13 cellular contexts compared by ENCODE assay signal in the genomic region with DNA sequence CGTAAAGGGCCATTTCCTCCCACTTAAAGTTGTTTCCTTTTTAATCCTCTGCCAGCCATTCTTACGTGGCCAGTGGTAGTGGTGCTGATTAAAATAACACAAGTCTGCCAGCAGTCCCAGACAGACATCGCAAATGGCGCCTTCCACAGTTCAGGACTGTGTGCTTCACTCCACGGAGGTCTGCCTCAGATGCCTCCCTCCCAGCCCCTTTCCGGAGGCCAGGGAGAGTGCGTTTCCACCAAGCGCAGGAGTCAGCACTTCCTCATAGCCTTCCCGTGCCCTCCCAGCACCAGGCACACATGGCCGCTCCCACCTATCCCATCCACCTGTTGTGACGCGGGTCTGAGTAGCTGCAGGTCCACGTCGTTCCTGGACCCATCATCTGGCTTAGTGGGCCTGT.
DNase-seq lines count a peak whose midpoint lies in the region; ATAC-seq and TF ChIP-seq lines count a peak whose summit lies in the region.
"Had no signal": no experiment of that assay in that cellular context is flagged by ENCODE, and none has a peak within 500 bp of the region (broad histone marks: within the 10 kb centered on the region; RNA-seq: fewer than 3 reads in every experiment).

No MANE protein-coding gene starts in this region.

- no peaks in the 10 kb centered on the region for H3K9me3 ChIP-seq in Peyer's patch

- no peak overlapping the region for H3K4me3 ChIP-seq in Peyer's patch

- peaks cover 0 to 2% of the 10 kb centered on the region in 2 donors for H3K9me3 Mint-ChIP-seq in activated T-cell treated with anti-CD3 and anti-CD28 coated beads, Interleukin-2, amount 50 U/mL, for 72 hours
- peaks cover 2% of the 10 kb centered on the region for H3K9me3 Mint-ChIP-seq in activated CD8-positive, alpha-beta T cell treated with anti-CD3 and anti-CD28 coated beads for 36 hours
- H3K9me3 Mint-ChIP-seq in stimulated activated naive CD8-positive, alpha-beta T cell treated with anti-CD3 and anti-CD28 coated beads, Interleukin-15, amount 100 ng/mL, for 72 hours = peaks cover 0 to 7% of the 10 kb centered on the region in 2 donors

- intact Hi-C loops in activated CD8-positive, alpha-beta T cell treated with anti-CD3 and anti-CD28 coated beads for 36 hours (cut with micrococcal nuclease) = no loop called here

- H3K27ac ChIP-seq in Peyer's patch = no peak overlapping the region
- H3K27ac ChIP-seq: VCaP had no signal

- peaks cover 0 to 8% (median 0%) of the 10 kb centered on the region in 4 donors for H3K4me1 ChIP-seq in Peyer's patch

- TF ChIP-seq CTCF in activated CD8-positive, alpha-beta T cell treated with anti-CD3 and anti-CD28 coated beads for 36 hours (IDR thresholded peaks at IDR 0.05) = no peak
- no peak for TF ChIP-seq CTCF in Peyer's patch (IDR thresholded peaks at IDR 0.05)

- H3K36me3 Mint-ChIP-seq in activated T-cell treated with anti-CD3 and anti-CD28 coated beads, Interleukin-2, amount 50 U/mL, for 72 hours (ENCODE audit: insufficient read depth in 2 of 2) = peaks cover 0 to 12% of the 10 kb centered on the region in 2 donors
- H3K36me3 Mint-ChIP-seq in activated CD8-positive, alpha-beta T cell treated with anti-CD3 and anti-CD28 coated beads for 36 hours (ENCODE audit: low read depth) = peaks cover 32% of the 10 kb centered on the region

- CTCF ChIA-PET in activated CD8-positive, alpha-beta T cell treated with anti-CD3 and anti-CD28 coated beads for 36 hours (lab: Charles Lee) = interaction anchor here (0.7 to 1.7 kb wide), 2 partner anchors 10 to 39 kb away, joined by 3 read pairs; no protein-coding TSS in a partner anchor

- no peaks in the 10 kb centered on the region for H3K27me3 Mint-ChIP-seq in activated T-cell treated with anti-CD3 and anti-CD28 coated beads, Interleukin-2, amount 50 U/mL, for 72 hours (ENCODE audit: low read depth)
- no peaks in the 10 kb centered on the region for H3K27me3 Mint-ChIP-seq in activated CD8-positive, alpha-beta T cell treated with anti-CD3 and anti-CD28 coated beads for 36 hours
- no peaks in the 10 kb centered on the region for H3K27me3 Mint-ChIP-seq in stimulated activated naive CD8-positive, alpha-beta T cell treated with anti-CD3 and anti-CD28 coated beads, Interleukin-15, amount 100 ng/mL, for 72 hours

- peaks cover 54% of the 10 kb centered on the region for H3K4me1 Mint-ChIP-seq in activated T-cell treated with anti-CD3 and anti-CD28 coated beads, Interleukin-2, amount 50 U/mL, for 72 hours (ENCODE audit: low read depth)
- peaks cover 56% of the 10 kb centered on the region for H3K4me1 Mint-ChIP-seq in activated CD8-positive, alpha-beta T cell treated with anti-CD3 and anti-CD28 coated beads for 36 hours (ENCODE audit: low read depth)
- peaks cover 76% of the 10 kb centered on the region for H3K4me1 Mint-ChIP-seq in stimulated activated naive CD8-positive, alpha-beta T cell treated with anti-CD3 and anti-CD28 coated beads, Interleukin-15, amount 100 ng/mL, for 72 hours

- ATAC-seq in activated T-cell treated with anti-CD3 and anti-CD28 coated beads, Interleukin-2, amount 50 U/mL, for 72 hours (replicated peaks in 1 of 2) = peak; percentile 63 to 68
- ATAC-seq in activated CD8-positive, alpha-beta T cell treated with anti-CD3 and anti-CD28 coated beads for 36 hours = peak; percentile 52
- ATAC-seq in stimulated activated naive CD8-positive, alpha-beta T cell treated with anti-CD3 and anti-CD28 coated beads, Interleukin-15, amount 100 ng/mL, for 72 hours = peak; percentile 58
- ATAC-seq: HCT116 had no signal

- POLR2A ChIA-PET in activated CD8-positive, alpha-beta T cell treated with anti-CD3 and anti-CD28 coated beads for 36 hours (lab: Charles Lee) = interaction anchor here (1.0 to 1.1 kb wide), 2 partner anchors 30 to 127 kb away, joined by 3 read pairs; no protein-coding TSS in a partner anchor

- peak overlapping the region; percentile 76 for H3K27ac Mint-ChIP-seq in activated T-cell treated with anti-CD3 and anti-CD28 coated beads, Interleukin-2, amount 50 U/mL, for 72 hours
- peak overlapping the region; percentile 83 for H3K27ac Mint-ChIP-seq in activated CD8-positive, alpha-beta T cell treated with anti-CD3 and anti-CD28 coated beads for 36 hours
- peak overlapping the region; percentile 62 to 93 for H3K27ac Mint-ChIP-seq in stimulated activated naive CD8-positive, alpha-beta T cell treated with anti-CD3 and anti-CD28 coated beads, Interleukin-15, amount 100 ng/mL, for 72 hours

- no peaks in the 10 kb centered on the region for H3K27me3 ChIP-seq in Peyer's patch

- no peak for DNase-seq in activated T-cell treated with anti-CD3 and anti-CD28 coated beads, Interleukin-2, amount 50 U/mL, for 72 hours
- no peak for DNase-seq in activated T-cell treated with anti-CD3 and anti-CD28 coated beads, Interleukin-2, amount 50 U/mL, for 1 hour
- DNase-seq in activated CD8-positive, alpha-beta T cell treated with anti-CD3 and anti-CD28 coated beads for 36 hours = no peak
- DNase-seq in left kidney (ENCODE audit: low read depth, low spot score) (peak; percentile 60), COR-L47 (lab: John Stamatoyannopoulos, UW) (no peak), SKM-1 (lab: John Stamatoyannopoulos, UW; ENCODE audit: unreplicated experiment) (no peak), Peyer's patch (no peak)
- DNase-seq in stimulated activated naive CD8-positive, alpha-beta T cell treated with anti-CD3 and anti-CD28 coated beads, Interleukin-15, amount 100 ng/mL, for 72 hours = no peak
- DNase-seq: activated gamma-delta T cell treated with Interleukin-2 at 50 U/mL for 16 hours, NCI-H1105, NCI-H524 had no signal

- H3K4me3 Mint-ChIP-seq in activated T-cell treated with anti-CD3 and anti-CD28 coated beads, Interleukin-2, amount 50 U/mL, for 72 hours = peak overlapping the region in 1 of 2 donors; percentile 54
- H3K4me3 Mint-ChIP-seq in activated CD8-positive, alpha-beta T cell treated with anti-CD3 and anti-CD28 coated beads for 36 hours = peak overlapping the region; percentile 29
- H3K4me3 Mint-ChIP-seq in stimulated activated naive CD8-positive, alpha-beta T cell treated with anti-CD3 and anti-CD28 coated beads, Interleukin-15, amount 100 ng/mL, for 72 hours = peak overlapping the region; percentile 54 to 59

- no peak for TF ChIP-seq POLR2A in Peyer's patch (IDR thresholded peaks at IDR 0.05)

- H3K36me3 ChIP-seq in Peyer's patch = peaks cover 0 to 10% (median 0%) of the 10 kb centered on the region in 3 donors
